In the genomic region with DNA sequence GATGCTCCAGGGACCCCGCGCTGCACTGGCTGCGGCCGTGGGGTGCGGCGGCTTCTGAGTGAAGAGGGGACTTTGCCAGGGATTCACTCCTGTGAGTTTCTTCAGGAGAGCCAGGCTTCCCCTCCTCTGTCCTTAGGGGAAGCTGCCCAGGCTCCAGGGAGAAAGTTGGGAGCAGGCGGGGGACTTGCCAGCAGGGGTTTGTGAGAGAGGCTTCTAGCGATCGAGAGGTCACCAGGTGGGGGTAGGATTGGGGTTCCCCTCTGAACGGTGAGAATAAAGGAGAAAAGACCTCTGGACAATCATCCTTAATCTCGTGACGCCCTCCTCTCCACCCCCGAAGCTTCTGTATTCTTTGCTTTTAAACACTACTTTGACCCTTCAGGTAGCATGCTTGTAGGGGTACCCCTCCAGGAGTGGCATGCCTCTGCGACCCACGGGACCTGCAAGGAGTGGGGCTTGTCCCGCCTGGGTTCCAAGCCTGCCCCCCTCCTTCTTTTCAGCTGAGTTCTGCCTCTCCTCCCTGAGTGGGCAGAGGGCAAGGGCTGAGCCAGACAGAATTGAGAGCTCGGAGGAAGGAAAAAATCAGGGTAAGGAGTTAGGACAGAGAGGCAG, we compare ENCODE assay signal across 12 cellular contexts. TPM values are rescaled to one million over a fixed set of nuclear protein-coding genes. Genes with fewer than 3 reads are reported as not detected.
A peak's percentile ranks its signal among the peaks of the same experiment; 100 is the strongest.
DNase-seq lines count a peak whose midpoint lies in the region; TF ChIP-seq lines count a peak whose summit lies in the region.
"Had no signal": no experiment of that assay in that cellular context is flagged by ENCODE, and none has a peak within 500 bp of the region (broad histone marks: within the 10 kb centered on the region; RNA-seq: fewer than 3 reads in every experiment).

No MANE protein-coding gene starts in this region.

- H3K27me3 ChIP-seq in right atrium auricular region (peaks cover 0 to 11% of the 10 kb centered on the region in 2 donors), muscle layer of duodenum (ENCODE audit: low read depth, low read length) (peaks cover 18% of the 10 kb centered on the region), uterus (peaks cover 0 to 3% of the 10 kb centered on the region in 2 donors)
- H3K27me3 ChIP-seq: testis had no signal

- H3K4me3 ChIP-seq in right atrium auricular region, result peak overlapping the region; percentile 31 to 53
- H3K4me3 ChIP-seq in coronary artery, result peak overlapping the region; percentile 79
- H3K4me3 ChIP-seq in muscle layer of duodenum (ENCODE audit: low read depth in 1 of 2, low read length in 2 of 2), result peak overlapping the region; percentile 12 to 68
- peak overlapping the region; percentile 7 to 30 for H3K4me3 ChIP-seq in uterus

- H3K4me1 ChIP-seq in right atrium auricular region (peaks cover 0 to 16% of the 10 kb centered on the region in 2 donors), muscle layer of duodenum (ENCODE audit: control insufficient read depth in 1 of 2, insufficient read depth in 2 of 2, low read length in 2 of 2) (peaks cover 0 to 14% of the 10 kb centered on the region in 2 donors), uterus (peaks cover 0 to 10% of the 10 kb centered on the region in 2 donors)

- DNase-seq in right atrium auricular region (ENCODE audit: low spot score) (no peak), cardiac septum (ENCODE audit: low spot score) (no peak), coronary artery (ENCODE audit: low spot score) (no peak), uterus (no peak), OCI-M2 (lab: John Stamatoyannopoulos, UW; ENCODE audit: unreplicated experiment) (no peak), NCI-H2029 treated with DMSO at 0.1 percent for 48 hours (lab: John Stamatoyannopoulos, UW) (no peak)
- no peak for DNase-seq in stimulated activated CD4-positive, alpha-beta T cell treated with anti-CD3 and anti-CD28 coated beads, Interleukin-4, amount 100 ng/mL, for 1 hour
- DNase-seq: amniotic stem cell, DMS 273 treated with DMSO at 0.1 percent for 48 hours had no signal

- no peak overlapping the region for H3K27ac ChIP-seq in right atrium auricular region
- H3K27ac ChIP-seq in coronary artery, result no peak overlapping the region
- H3K27ac ChIP-seq in muscle layer of duodenum (ENCODE audit: low read length), result no peak overlapping the region
- no peak overlapping the region for H3K27ac ChIP-seq in uterus
- H3K27ac ChIP-seq: testis had no signal

- no peak for TF ChIP-seq CTCF in right atrium auricular region (IDR thresholded peaks at IDR 0.05)
- TF ChIP-seq CTCF in coronary artery (IDR thresholded peaks at IDR 0.05), result no peak
- no peak for TF ChIP-seq CTCF in uterus (IDR thresholded peaks at IDR 0.05)

- TF ChIP-seq POLR2A in uterus (IDR thresholded peaks at IDR 0.05), result no peak

- H3K36me3 ChIP-seq in right atrium auricular region, result no peaks in the 10 kb centered on the region
- no peaks in the 10 kb centered on the region for H3K36me3 ChIP-seq in muscle layer of duodenum (ENCODE audit: control insufficient read depth in 1 of 2, insufficient read depth in 2 of 2, low read length in 2 of 2)
- H3K36me3 ChIP-seq in uterus, result no peaks in the 10 kb centered on the region

- intact Hi-C loops in cardiac septum (cut with DNase I) (no loop called here), uterus (cut with DNase I; ENCODE audit: low total_unique reads) (no loop called here)

- H3K9me3 ChIP-seq in right atrium auricular region, result peaks cover 0 to 6% of the 10 kb centered on the region in 2 donors
- H3K9me3 ChIP-seq in muscle layer of duodenum (ENCODE audit: control insufficient read depth in 1 of 2, low read length in 2 of 2), result peaks cover 0 to 8% of the 10 kb centered on the region in 2 donors
- no peaks in the 10 kb centered on the region for H3K9me3 ChIP-seq in uterus
- H3K9me3 ChIP-seq: testis had no signal

RNA-seq across cellular contexts. Expression of a gene that starts 0.6 kb away (rescaled TPM):
- total RNA-seq in right atrium auricular region (not detected), cardiac septum (0.08 TPM), uterus (under 1 TPM in 1 of 4 donors, not detected in 3; 0.27 TPM)
- total RNA-seq: RPMI7951 had no signal

Comparison
In these comparisons a context has a peak if more than half of its experiments do, and no peak if none do; other contexts are left out.
1. H3K4me3 ChIP-seq: peak in every context shown above with its lines; median percentile 79 in coronary artery; 42 in right atrium auricular region; 40 in muscle layer of duodenum; 18 in uterus.